1 cellular context compared by ENCODE assay signal in genomic region chr16:83835972-83836566, GRCh38.
TF ChIP-seq lines count a peak whose summit lies in the region.

No MANE protein-coding gene starts in this region.

TF ChIP-seq in K562, 482 proteins besides CTCF, POLR2A, EP300 and RAD21 (continued from another document):
- TF ChIP-seq SMARCE1 (IDR thresholded peaks at IDR 0.05) (peak; percentile 81; the same call in 1 of the 2 replicates), MGA (IDR thresholded peaks at IDR 0.05) (no peak; the same call in 1 of the 2 replicates), NFE2L1 (tag; IDR thresholded peaks at IDR 0.05; ENCODE audit: borderline replicate concordance, low read depth) (peak; percentile 97), SMARCA4 (IDR thresholded peaks at IDR 0.05) (peak; percentile 86), JUN (IDR thresholded peaks at IDR 0.05; ENCODE audit: borderline replicate concordance, low read depth, low read length) (peak; percentile 84), JUN (CRISPR knock-in tag; IDR thresholded peaks at IDR 0.05; ENCODE audit: borderline replicate concordance) (no peak), HDAC2 (IDR thresholded peaks at IDR 0.05) (peak; percentile 42; the same call in 1 of the 2 replicates), CREB3 (tag; conservative IDR thresholded peaks at IDR 0.05; ENCODE audit: low read depth) (no peak), ARID1B (IDR thresholded peaks at IDR 0.05) (peak; percentile 81), ARID3A (IDR thresholded peaks at IDR 0.05; ENCODE audit: borderline replicate concordance, low read depth, low read length) (0 out of 2 replicates have a peak, but pooled peaks have one; percentile 67), PPARD (CRISPR knock-in tag; IDR thresholded peaks at IDR 0.05) (no peak), ZBTB34 (CRISPR knock-in tag; IDR thresholded peaks at IDR 0.05) (no peak), TBP (optimal IDR thresholded peaks at IDR 0.05; ENCODE audit: low read depth, low read length) (no peak), SAFB (IDR thresholded peaks at IDR 0.05; ENCODE audit: borderline replicate concordance, low read depth, low read length) (no peak), JUND (IDR thresholded peaks at IDR 0.05; ENCODE audit: borderline replicate concordance, low read depth, low read length) (peak; percentile 92), JUND (tag; IDR thresholded peaks at IDR 0.05; ENCODE audit: borderline replicate concordance, low read depth, low read length) (peak; percentile 96), MEIS2 (IDR thresholded peaks at IDR 0.05; ENCODE audit: partially characterized antibody) (peak; percentile 26), ESRRA (IDR thresholded peaks at IDR 0.05; ENCODE audit: borderline replicate concordance, low read depth) (peak; percentile 46; the same call in 1 of the 2 replicates), SMARCC2 (IDR thresholded peaks at IDR 0.05; ENCODE audit: low read depth) (peak; percentile 88), SMARCB1 (IDR thresholded peaks at IDR 0.05; ENCODE audit: insufficient read length, low read depth) (no peak), ETV1 (tag; conservative IDR thresholded peaks at IDR 0.05; ENCODE audit: low read depth) (peak; percentile 48; the same call in 1 of the 2 replicates), TCF7 (IDR thresholded peaks at IDR 0.05; ENCODE audit: borderline replicate concordance) (no peak), C11orf30 (IDR thresholded peaks at IDR 0.05; ENCODE audit: low read depth) (peak; percentile 96), MAFF (IDR thresholded peaks at IDR 0.05; ENCODE audit: low read length) (peak; percentile 97), WHSC1 (IDR thresholded peaks at IDR 0.05; ENCODE audit: low read length) (no peak), ZNF354B (CRISPR knock-in tag; IDR thresholded peaks at IDR 0.05) (no peak), NR2C1 (IDR thresholded peaks at IDR 0.05) (0 out of 2 replicates have a peak, but pooled peaks have one; percentile 18), NR2C1 (tag; IDR thresholded peaks at IDR 0.05) (no peak), LEF1 (IDR thresholded peaks at IDR 0.05) (no peak), CBFA2T3 (IDR thresholded peaks at IDR 0.05) (peak; percentile 38; the same call in 1 of the 2 replicates), FOXK2 (conservative IDR thresholded peaks at IDR 0.05 in 1 of 2, IDR thresholded peaks at IDR 0.05 in 1 of 2; ENCODE audit: low read depth in 2 of 2) (peak; percentile 92 to 95), MAFG (tag; conservative IDR thresholded peaks at IDR 0.05) (peak; percentile 99), PTBP1 (IDR thresholded peaks at IDR 0.05; ENCODE audit: low read depth, low read length) (no peak), ZNF766 (CRISPR knock-in tag; conservative IDR thresholded peaks at IDR 0.05) (0 out of 2 replicates have a peak, but pooled peaks have one; percentile 54), NCOR1 (IDR thresholded peaks at IDR 0.05) (peak; percentile 19; the same call in 1 of the 2 replicates), TBL1XR1 (IDR thresholded peaks at IDR 0.05; ENCODE audit: low read length in 2 of 2) (0 out of 4 replicates have a peak, but pooled peaks of 1 of the 2 experiments have one; percentile 39), BACH1 (tag; IDR thresholded peaks at IDR 0.05) (peak; percentile 98), ZNF764 (CRISPR knock-in tag; IDR thresholded peaks at IDR 0.05; ENCODE audit: low read depth) (no peak), ZNF778 (CRISPR knock-in tag; IDR thresholded peaks at IDR 0.05) (no peak), SOX6 (IDR thresholded peaks at IDR 0.05) (peak; percentile 39; the same call in 1 of the 2 replicates), ZNF316 (IDR thresholded peaks at IDR 0.05) (peak; percentile 98), TRIM24 (IDR thresholded peaks at IDR 0.05) (peak; percentile 45 to 70; a peak in 2 of 4 replicates), POLR2B (IDR thresholded peaks at IDR 0.05; ENCODE audit: low read depth, partially characterized antibody) (no peak), CAMTA2 (CRISPR knock-in tag; conservative IDR thresholded peaks at IDR 0.05) (no peak), MAFK (IDR thresholded peaks at IDR 0.05; ENCODE audit: low read length) (peak; percentile 96), DPF2 (IDR thresholded peaks at IDR 0.05) (peak; percentile 87), ZNF212 (CRISPR knock-in tag; IDR thresholded peaks at IDR 0.05) (no peak), ELF4 (CRISPR knock-in tag; IDR thresholded peaks at IDR 0.05) (no peak), IRF1 (CRISPR knock-in tag; IDR thresholded peaks at IDR 0.05; ENCODE audit: borderline replicate concordance) (no peak), RCOR1 (IDR thresholded peaks at IDR 0.05; ENCODE audit: borderline replicate concordance in 1 of 2, low read depth in 2 of 2, low read length in 2 of 2) (peak in 1 of 2 experiments; percentile 85; a peak in 1 of 4 replicates), HMG20B (CRISPR knock-in tag; IDR thresholded peaks at IDR 0.05) (no peak), HBP1 (CRISPR knock-in tag; IDR thresholded peaks at IDR 0.05) (no peak), HDAC1 (IDR thresholded peaks at IDR 0.05) (no peak), KDM2B (CRISPR knock-in tag; IDR thresholded peaks at IDR 0.05) (no peak), NFATC3 (IDR thresholded peaks at IDR 0.05) (peak; percentile 92), NFE2 (IDR thresholded peaks at IDR 0.05; ENCODE audit: low read depth) (peak; percentile 98), GABPA (tag; conservative IDR thresholded peaks at IDR 0.05; ENCODE audit: low read depth) (peak; percentile 41; the same call in 1 of the 2 replicates), MYNN (IDR thresholded peaks at IDR 0.05) (peak; percentile 98), MYNN (CRISPR knock-in tag; IDR thresholded peaks at IDR 0.05) (peak; percentile 94)
TF ChIP-seq in K562: peak in this region for 39.
